In the genomic region with DNA sequence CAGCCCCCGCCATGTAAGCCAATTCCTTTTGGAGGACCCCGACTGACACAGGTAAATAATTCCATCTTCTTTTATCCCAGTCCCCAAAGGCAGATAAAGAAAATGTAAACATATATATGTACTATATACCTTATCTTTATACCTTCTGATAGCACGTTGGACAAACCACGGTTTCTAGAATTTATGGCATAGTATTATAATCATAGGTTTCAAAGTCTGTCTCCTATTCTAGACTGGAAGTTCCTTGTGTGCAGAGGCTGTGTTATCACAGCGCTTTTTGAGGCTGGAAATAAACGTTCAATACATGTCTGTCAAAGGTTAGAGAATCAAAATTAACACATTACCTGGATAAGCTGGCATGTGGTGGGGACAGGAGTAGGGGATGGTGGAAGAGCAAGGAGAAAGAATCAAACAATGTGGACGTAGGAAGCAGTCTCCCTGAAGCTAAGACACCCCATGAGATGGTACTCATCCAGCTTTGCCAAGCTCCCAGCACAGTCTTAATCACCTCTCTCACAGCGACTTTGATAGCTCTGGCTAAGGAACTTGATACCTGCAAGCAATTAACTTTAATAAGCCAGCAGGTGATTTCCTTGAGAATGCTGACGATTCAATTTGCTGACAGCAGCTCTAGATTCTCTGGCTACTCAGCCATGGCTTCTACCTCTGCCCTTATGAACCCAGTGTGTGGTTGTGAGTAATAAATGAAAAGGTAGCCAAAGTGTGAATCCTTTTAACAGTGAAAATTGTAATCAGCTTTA, we compare ENCODE assay signal across 26 cellular contexts.
DNase-seq lines count a peak whose midpoint lies in the region; ATAC-seq and TF ChIP-seq lines count a peak whose summit lies in the region.
"Had no signal": no experiment of that assay in that cellular context is flagged by ENCODE, and none has a peak within 500 bp of the region (broad histone marks: within the 10 kb centered on the region; RNA-seq: fewer than 3 reads in every experiment).

No MANE protein-coding gene starts in this region.

- H2AK5ac ChIP-seq in neuronal stem cell (ENCODE audit: low read depth, low read length): no peak overlapping the region

- no peak overlapping the region for H3K4me3 ChIP-seq in mammary epithelial cell (replicated peaks in 1 of 3; ENCODE audit: insufficient read depth in 1 of 3, low read depth in 2 of 3, low read length in 3 of 3)
- H3K4me3 ChIP-seq in breast epithelium: no peak overlapping the region
- H3K4me3 ChIP-seq in WERI-Rb-1 (ENCODE audit: low read depth, low read length): no peak overlapping the region
- no peak overlapping the region for H3K4me3 ChIP-seq in neuronal stem cell (ENCODE audit: low read length in 2 of 2)
- H3K4me3 ChIP-seq: ascending aorta; BLaER1 treated with 17β-estradiol and CSF1 and Interleukin-3, amounts not matched to agents 10 nM and 100 nM; HAP-1; smooth muscle cell; suprapubic skin; uterus had no signal

- ATAC-seq in left colon: peak; percentile 93
- no peak for ATAC-seq in GM19023 (IDR thresholded peaks at IDR 0.05; ENCODE audit: unreplicated experiment)
- ATAC-seq: naive thymus-derived CD4-positive, alpha-beta T cell; stimulated activated naive B cell treated with anti-CD40 and anti-IgM and Interleukin-4, amounts not matched to agents 10 μg/mL and 1 μg/mL and 100 μg/mL, for 72 hours had no signal

- H3K9me3 ChIP-seq in mammary epithelial cell (replicated peaks; ENCODE audit: insufficient read depth, low read length): no peaks in the 10 kb centered on the region
- no peaks in the 10 kb centered on the region for H3K9me3 ChIP-seq in breast epithelium
- H3K9me3 ChIP-seq in WERI-Rb-1 (ENCODE audit: severe bottlenecking): no peaks in the 10 kb centered on the region
- no peaks in the 10 kb centered on the region for H3K9me3 ChIP-seq in neuronal stem cell (replicated peaks in 1 of 2; ENCODE audit: control insufficient read depth in 2 of 2, insufficient read depth in 1 of 2, low read depth in 1 of 2, low read length in 2 of 2)
- H3K9me3 ChIP-seq: ascending aorta; BLaER1 treated with 17β-estradiol and CSF1 and Interleukin-3, amounts not matched to agents 10 nM and 100 nM; HAP-1; suprapubic skin; uterus had no signal

- no peak overlapping the region for H3K4me2 ChIP-seq in mammary epithelial cell (ENCODE audit: insufficient read depth, low read depth, low read length)
- H3K4me2 ChIP-seq in neuronal stem cell (ENCODE audit: insufficient read depth, low read length, poor library complexity, severe bottlenecking): no peak overlapping the region
- H3K4me2 ChIP-seq: BLaER1 treated with 17β-estradiol and CSF1 and Interleukin-3, amounts not matched to agents 10 nM and 100 nM; smooth muscle cell had no signal

- H3K79me1 ChIP-seq in neuronal stem cell (ENCODE audit: low read depth, low read length): no peaks in the 10 kb centered on the region

- DNase-seq in mammary epithelial cell: no peak
- DNase-seq in breast epithelium (ENCODE audit: low spot score in 2 of 2): no peak
- peak; percentile 25 for DNase-seq in WERI-Rb-1
- DNase-seq in left colon: peak; percentile 11 to 31
- no peak for DNase-seq in stimulated activated CD4-positive, alpha-beta T cell treated with anti-CD3 and anti-CD28 coated beads, Interleukin-1b, Interleukin-23, amount 100 ng/mL, for 48 hours
- DNase-seq in neuronal stem cell (ENCODE audit: low spot score): no peak
- DNase-seq: activated B cell treated with CpG ODN at 0.5 μM for 24 hours; activated CD4-positive, alpha-beta T cell treated with anti-CD3 and anti-CD28 coated beads, Interleukin-2, amount 50 U/mL, for 4 hours; activated CD8-positive, alpha-beta memory T cell treated with anti-CD3 and anti-CD28 coated beads, Interleukin-2, amount 50 U/mL, for 4 hours; central memory CD4-positive, alpha-beta T cell; dermis blood vessel endothelial cell; Kasumi-1; naive thymus-derived CD4-positive, alpha-beta T cell; NCI-H774; OCI-M1; SHP77 treated with DMSO at 0.1 percent for 48 hours; stimulated activated CD4-positive, alpha-beta T cell treated with anti-CD3 and anti-CD28 coated beads, Interleukin-4, amount 100 ng/mL, for 24 hours; stimulated activated naive B cell treated with anti-CD40 and anti-IgM and Interleukin-4, amounts not matched to agents 10 μg/mL and 1 μg/mL and 100 μg/mL, for 72 hours; T1000; uterus had no signal

- H3K36me3 ChIP-seq in mammary epithelial cell (ENCODE audit: insufficient read depth, low read length) (no peaks in the 10 kb centered on the region), breast epithelium (no peaks in the 10 kb centered on the region), WERI-Rb-1 (no peaks in the 10 kb centered on the region), neuronal stem cell (replicated peaks in 1 of 2; ENCODE audit: control insufficient read depth in 2 of 2, insufficient read depth in 2 of 2, low read length in 2 of 2) (no peaks in the 10 kb centered on the region)
- H3K36me3 ChIP-seq: ascending aorta; BLaER1 treated with 17β-estradiol and CSF1 and Interleukin-3, amounts not matched to agents 10 nM and 100 nM; HAP-1; suprapubic skin; uterus had no signal

- H3K14ac ChIP-seq in neuronal stem cell (ENCODE audit: low read length): no peak overlapping the region

- no peak for TF ChIP-seq POLR2A in breast epithelium (IDR thresholded peaks at IDR 0.05)

- H3K27me3 ChIP-seq in mammary epithelial cell (ENCODE audit: insufficient read depth, low read length): no peaks in the 10 kb centered on the region
- no peaks in the 10 kb centered on the region for H3K27me3 ChIP-seq in breast epithelium
- H3K27me3 ChIP-seq in WERI-Rb-1 (ENCODE audit: insufficient read depth, low read depth, severe bottlenecking): no peaks in the 10 kb centered on the region
- no peaks in the 10 kb centered on the region for H3K27me3 ChIP-seq in neuronal stem cell (ENCODE audit: control insufficient read depth in 3 of 3, insufficient read depth in 3 of 3, low read depth in 1 of 3, low read length in 3 of 3)
- H3K27me3 ChIP-seq: ascending aorta; BLaER1 treated with 17β-estradiol and CSF1 and Interleukin-3, amounts not matched to agents 10 nM and 100 nM; suprapubic skin; uterus had no signal

- H2AFZ ChIP-seq in mammary epithelial cell (ENCODE audit: low read depth, low read length): peak overlapping the region; percentile 67
- H2AFZ ChIP-seq in neuronal stem cell (ENCODE audit: low read length): no peak overlapping the region

- H4K20me1 ChIP-seq in mammary epithelial cell (ENCODE audit: insufficient read depth, low read length): no peaks in the 10 kb centered on the region
- H4K20me1 ChIP-seq: BLaER1 treated with 17β-estradiol and CSF1 and Interleukin-3, amounts not matched to agents 10 nM and 100 nM had no signal

- H2BK12ac ChIP-seq in neuronal stem cell (ENCODE audit: low read length): no peak overlapping the region

- intact Hi-C loops in mammary epithelial cell (cut with micrococcal nuclease) (no loop called here), breast epithelium (cut with DNase I; ENCODE audit: low total_unique reads) (no loop called here), left colon (cut with DNase I, micrococcal nuclease) (no loop called here)

- H3K18ac ChIP-seq in neuronal stem cell (ENCODE audit: low read length): no peak overlapping the region

- WGBS in mammary epithelial cell (ENCODE audit: low coverage, missing lambda C conversion rate): 64% methylated on average over 9 of the region's 9 CpGs
- WGBS in neuronal stem cell (ENCODE audit: extremely low coverage in 2 of 2, insufficient read length in 2 of 2, insufficient replicate concordance in 1 of 2), 2 donors: no CpG with 5 or more reads among the region's 9 CpGs

- H2BK120ac ChIP-seq in neuronal stem cell (ENCODE audit: low read depth, low read length): no peak overlapping the region

- H3K27ac ChIP-seq in mammary epithelial cell (ENCODE audit: insufficient read depth, low read depth, low read length) (no peak overlapping the region), breast epithelium (no peak overlapping the region), WERI-Rb-1 (no peak overlapping the region), neuronal stem cell (replicated peaks; ENCODE audit: low read length) (no peak overlapping the region)
- H3K27ac ChIP-seq: ascending aorta; BLaER1 treated with 17β-estradiol and CSF1 and Interleukin-3, amounts not matched to agents 10 nM and 100 nM; suprapubic skin; uterus had no signal

- H3K23ac ChIP-seq in neuronal stem cell (ENCODE audit: low read depth, low read length, poor library complexity): no peak overlapping the region

- dilution Hi-C loops in mammary epithelial cell (cut with HindIII; ENCODE audit: low sequenced_read_pairs): no loop called here

- H3K9ac ChIP-seq in mammary epithelial cell (ENCODE audit: insufficient read depth, low read length) (no peak overlapping the region), neuronal stem cell (ENCODE audit: low read depth, low read length, poor library complexity) (no peak overlapping the region)
- H3K9ac ChIP-seq: BLaER1 treated with 17β-estradiol and CSF1 and Interleukin-3, amounts not matched to agents 10 nM and 100 nM had no signal

- TF ChIP-seq CTCF in mammary epithelial cell (conservative IDR thresholded peaks at IDR 0.05 in 1 of 2, IDR thresholded peaks at IDR 0.05 in 1 of 2; ENCODE audit: extremely low read depth in 1 of 2, insufficient read depth in 1 of 2, low read depth in 1 of 2, low read length in 2 of 2): no peak
- TF ChIP-seq CTCF in breast epithelium (IDR thresholded peaks at IDR 0.05): no peak
- TF ChIP-seq CTCF in WERI-Rb-1 (IDR thresholded peaks at IDR 0.05; ENCODE audit: low read depth, low read length): no peak

- BruUV-seq in mammary epithelial cell (replicated peaks; lab: Mats Ljungman, UMichigan): no TSS peak

- CTCF ChIA-PET in mammary epithelial cell (lab: Charles Lee; ENCODE audit: low non-redundant PET): no interaction called here

- H2BK15ac ChIP-seq in neuronal stem cell (ENCODE audit: low read length): no peak overlapping the region

- H4K91ac ChIP-seq in neuronal stem cell (ENCODE audit: low read depth, low read length, poor library complexity): no peak overlapping the region

- H4K8ac ChIP-seq in neuronal stem cell (ENCODE audit: low read depth, low read length): no peak overlapping the region

- H3K4me1 ChIP-seq in mammary epithelial cell (ENCODE audit: insufficient read depth, low read length) (peaks cover 17% of the 10 kb centered on the region), breast epithelium (no peaks in the 10 kb centered on the region), neuronal stem cell (ENCODE audit: control insufficient read depth in 2 of 2, insufficient read depth in 1 of 2, low read depth in 1 of 2, low read length in 2 of 2) (no peaks in the 10 kb centered on the region)
- H3K4me1 ChIP-seq: ascending aorta, HAP-1, suprapubic skin, uterus had no signal

- no peak overlapping the region for H3K4ac ChIP-seq in neuronal stem cell (ENCODE audit: low read length)

- no peaks in the 10 kb centered on the region for H3K79me2 ChIP-seq in mammary epithelial cell (ENCODE audit: insufficient read depth, low read length)

- no peak overlapping the region for H2BK5ac ChIP-seq in neuronal stem cell (ENCODE audit: low read length)

- in situ Hi-C loops in mammary epithelial cell (cut with MboI; ENCODE audit: low sequenced_read_pairs in 2 of 2): no loop called here

Comparison
In these comparisons a context has a peak if more than half of its experiments do, and no peak if none do; other contexts are left out.
1. DNase-seq: peak in WERI-Rb-1 (single experiment) and left colon (2 of 2); none in mammary epithelial cell (single experiment), breast epithelium (0 of 2), stimulated activated CD4-positive, alpha-beta T cell treated with anti-CD3 and anti-CD28 coated beads, Interleukin-1b, Interleukin-23, amount 100 ng/mL, for 48 hours (single experiment) and neuronal stem cell (single experiment).